Comparison of ENCODE assay signal across 24 cellular contexts in the genomic region with DNA sequence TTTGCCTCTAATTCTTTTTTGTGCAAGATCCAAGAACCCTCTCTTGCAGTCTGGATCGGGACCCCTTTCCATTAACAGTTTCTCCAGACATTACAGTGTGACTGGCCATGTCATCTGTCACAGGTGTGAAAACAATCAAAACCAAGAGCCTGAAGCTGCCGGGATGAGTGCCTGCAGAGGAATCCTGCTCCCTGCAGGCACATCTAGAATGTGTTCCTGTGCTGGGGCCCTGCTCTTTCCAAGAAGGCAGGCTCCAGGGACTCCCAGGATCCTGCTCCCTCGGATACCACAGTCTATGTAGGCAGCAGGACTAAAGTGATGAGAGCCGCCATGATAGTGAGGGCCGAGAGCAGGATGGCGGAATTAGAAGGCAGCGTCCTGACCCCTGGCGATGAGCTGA. TPM values are rescaled to one million over a fixed set of nuclear protein-coding genes. Genes with fewer than 3 reads are reported as not detected.
"Had no signal": no experiment of that assay in that cellular context is flagged by ENCODE, and none has a peak within 500 bp of the region (broad histone marks: within the 10 kb centered on the region; RNA-seq: fewer than 3 reads in every experiment).

No MANE protein-coding gene starts in this region.

- ATAC-seq: Panc1, PC-3 had no signal

- DNase-seq: KBM-7, MV-4-11, NCI-H1048, NCI-H1105 treated with DMSO at 0.1 percent for 48 hours, NCI-H1417 treated with DMSO at 0.1 percent for 48 hours, NCI-H146, NCI-H1694 treated with DMSO at 0.1 percent for 48 hours, NCI-H1930, NCI-H2081, NCI-H2107, NCI-H226, NCI-H446, NCI-H510A, NCI-H524 treated with DMSO at 0.1 percent for 48 hours, NCI-H69, NCI-H774, PC-3, SHP77, SK-N-SH had no signal

- H3K9me3 ChIP-seq: SK-N-SH had no signal

- H3K4me2 ChIP-seq: SK-N-SH had no signal

- H3K9ac ChIP-seq: SK-N-SH had no signal

- H3K27ac ChIP-seq: RWPE1 had no signal

RNA-seq across cellular contexts. Expression of gene CCDC169, which starts 38.8 kb away (rescaled TPM):
- total RNA-seq: HT-29, OCI-LY7 had no signal

RNA-seq across cellular contexts. Expression of gene SOHLH2, which starts 44.5 kb away (rescaled TPM):
- total RNA-seq: HT-29, OCI-LY7, PC-3, SK-MEL-5 had no signal
